Comparison of ENCODE assay signal across 8 cellular contexts in genomic region chr1:17539526-17540254, GRCh38. TPM values are rescaled to one million over a fixed set of nuclear protein-coding genes. Genes with fewer than 3 reads are reported as not detected.
DNase-seq lines count a peak whose midpoint lies in the region; ATAC-seq and TF ChIP-seq lines count a peak whose summit lies in the region.

TSS of gene ARHGEF10L (plus strand) at chr1:17539698. CDS start at chr1:17580596, 40,898 bp downstream.

- peaks cover 40% of the 10 kb centered on the region for H3K27me3 Mint-ChIP-seq in activated CD8-positive, alpha-beta memory T cell treated with anti-CD3 and anti-CD28 coated beads, Interleukin-2, amount 10 ng/mL, durations not matched to agents 7 days and 5 days

- H3K4me1 ChIP-seq in SJSA1 (replicated peaks), result peaks cover 26% of the 10 kb centered on the region
- H3K4me1 ChIP-seq in foreskin keratinocyte, result no peaks in the 10 kb centered on the region
- peaks cover 20% of the 10 kb centered on the region for H3K4me1 ChIP-seq in neuron (ENCODE audit: insufficient read depth, low read length)

- TF ChIP-seq CTCF in GM12864 (IDR thresholded peaks at IDR 0.05; ENCODE audit: low read depth, low read length, missing control alignments) (no peak), foreskin keratinocyte (conservative IDR thresholded peaks at IDR 0.05) (no peak)

- H3K4me3 ChIP-seq in GM12864 (ENCODE audit: low read depth, low read length), result peak within 1 kb of the TSS; percentile 51
- peak within 1 kb of the TSS; percentile 92 for H3K4me3 ChIP-seq in SJSA1
- peak within 1 kb of the TSS; percentile 76 for H3K4me3 ChIP-seq in neuron (ENCODE audit: low read length)

- no peak within 1 kb of the TSS for H3K4me3 Mint-ChIP-seq in activated CD8-positive, alpha-beta memory T cell treated with anti-CD3 and anti-CD28 coated beads, Interleukin-2, amount 10 ng/mL, durations not matched to agents 7 days and 5 days

- CTCF ChIA-PET in activated CD8-positive, alpha-beta memory T cell treated with anti-CD3 and anti-CD28 coated beads, Interleukin-2, amount 10 ng/mL, durations not matched to agents 7 days and 5 days (lab: Charles Lee), result no interaction called here

- H3K36me3 ChIP-seq in SJSA1 (no peaks in the 10 kb centered on the region), neuron (ENCODE audit: insufficient read depth, low read length) (no peaks in the 10 kb centered on the region)

- DNase-seq in GM12864 (ENCODE audit: low read depth) (no peak), SJSA1 (ENCODE audit: low read depth in 1 of 2, low spot score in 2 of 2) (peak in 1 of 2 experiments; percentile 55), foreskin keratinocyte (no peak), DMS114 treated with DMSO at 0.1 percent for 48 hours (lab: John Stamatoyannopoulos, UW; ENCODE audit: unreplicated experiment) (no peak)
- DNase-seq in activated CD8-positive, alpha-beta memory T cell treated with anti-CD3 and anti-CD28 coated beads, Interleukin-2, amount 50 U/mL, for 48 hours, result no peak
- DNase-seq in activated CD8-positive, alpha-beta memory T cell treated with anti-CD3 and anti-CD28 coated beads, Interleukin-2, amount 10 ng/mL, durations not matched to agents 7 days and 5 days, result no peak

- ATAC-seq in foreskin keratinocyte (peak; percentile 50), HG03565 (IDR thresholded peaks at IDR 0.05; ENCODE audit: unreplicated experiment) (no peak)
- ATAC-seq in activated CD8-positive, alpha-beta memory T cell treated with anti-CD3 and anti-CD28 coated beads, Interleukin-2, amount 10 ng/mL, durations not matched to agents 7 days and 5 days, result no peak

- no peaks in the 10 kb centered on the region for H3K27me3 ChIP-seq in SJSA1 (replicated peaks)
- H3K27me3 ChIP-seq in foreskin keratinocyte, result peaks cover 7% of the 10 kb centered on the region
- no peaks in the 10 kb centered on the region for H3K27me3 ChIP-seq in neuron (ENCODE audit: insufficient read depth, low read length)

- H2AFZ ChIP-seq in neuron (ENCODE audit: low read depth, low read length), result peak within 1 kb of the TSS; percentile 37

- H3K27ac Mint-ChIP-seq in activated CD8-positive, alpha-beta memory T cell treated with anti-CD3 and anti-CD28 coated beads, Interleukin-2, amount 10 ng/mL, durations not matched to agents 7 days and 5 days, result no peak within 1 kb of the TSS

- no peaks in the 10 kb centered on the region for H3K9me3 Mint-ChIP-seq in activated CD8-positive, alpha-beta memory T cell treated with anti-CD3 and anti-CD28 coated beads, Interleukin-2, amount 10 ng/mL, durations not matched to agents 7 days and 5 days (ENCODE audit: low read depth)

- no peaks in the 10 kb centered on the region for H3K4me1 Mint-ChIP-seq in activated CD8-positive, alpha-beta memory T cell treated with anti-CD3 and anti-CD28 coated beads, Interleukin-2, amount 10 ng/mL, durations not matched to agents 7 days and 5 days

- H3K27ac ChIP-seq in SJSA1, result peak within 1 kb of the TSS; percentile 69
- no peak within 1 kb of the TSS for H3K27ac ChIP-seq in foreskin keratinocyte

- no peaks in the 10 kb centered on the region for H3K36me3 Mint-ChIP-seq in activated CD8-positive, alpha-beta memory T cell treated with anti-CD3 and anti-CD28 coated beads, Interleukin-2, amount 10 ng/mL, durations not matched to agents 7 days and 5 days

- H3K9me3 ChIP-seq in SJSA1 (replicated peaks) (no peaks in the 10 kb centered on the region), neuron (ENCODE audit: low read length) (no peaks in the 10 kb centered on the region)

RNA-seq across cellular contexts. Expression of gene ARHGEF10L, which starts in this region (rescaled TPM):
- 12.8 and 13.6 TPM in 2 replicates for total RNA-seq in SJSA1 (2014; rRNA removed; shearing (Covaris generic))
- total RNA-seq in foreskin keratinocyte, result 4.7 and 6.3 TPM in 2 replicates
- 2.5 and 3.4 TPM in 2 replicates for polyA plus RNA-seq in foreskin keratinocyte
- total RNA-seq in activated CD8-positive, alpha-beta memory T cell treated with anti-CD3 and anti-CD28 coated beads, Interleukin-2, amount 10 ng/mL, durations not matched to agents 7 days and 5 days, result not detected
